24 cellular contexts compared by ENCODE assay signal in the genomic region with DNA sequence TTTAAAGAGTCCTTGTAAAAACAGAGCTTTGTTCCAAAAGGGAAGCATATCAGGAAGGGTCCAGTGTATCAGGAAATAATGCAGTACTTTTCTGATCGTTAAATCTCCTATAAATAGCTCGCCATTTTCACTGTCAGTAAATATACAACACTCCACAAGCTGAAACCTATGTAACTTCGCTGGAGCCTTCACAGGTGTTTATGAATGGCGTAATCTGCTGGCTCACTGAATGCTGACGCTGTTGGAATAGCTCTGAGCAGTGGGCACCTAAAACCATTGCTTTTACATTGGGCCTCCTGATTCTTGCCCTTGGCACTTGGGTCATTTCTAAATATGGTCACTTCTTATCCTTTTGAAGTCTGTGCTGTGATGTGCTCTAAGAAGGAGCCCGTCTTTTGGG. TPM values are rescaled to one million over a fixed set of nuclear protein-coding genes. Genes with fewer than 3 reads are reported as not detected.
DNase-seq lines count a peak whose midpoint lies in the region; ATAC-seq, FAIRE-seq and TF ChIP-seq lines count a peak whose summit lies in the region.
"Had no signal": no experiment of that assay in that cellular context is flagged by ENCODE, and none has a peak within 500 bp of the region (broad histone marks: within the 10 kb centered on the region; RNA-seq: fewer than 3 reads in every experiment).

No MANE protein-coding gene starts in this region.

- no peak overlapping the region for H3K4ac ChIP-seq in mesenchymal stem cell (ENCODE audit: low read depth in 1 of 2, low read length in 2 of 2)

- H2AK5ac ChIP-seq in mesenchymal stem cell (ENCODE audit: low read length, severe bottlenecking): no peak overlapping the region

- intact Hi-C loops in upper lobe of right lung (cut with DNase I): no loop called here

- H4K91ac ChIP-seq in mesenchymal stem cell (ENCODE audit: low read length): peak overlapping the region; percentile 25

- H2AFZ ChIP-seq in astrocyte (ENCODE audit: low read depth, low read length): no peak overlapping the region
- no peak overlapping the region for H2AFZ ChIP-seq in mesenchymal stem cell (ENCODE audit: low read depth, low read length)

- no peak for FAIRE-seq in astrocyte (lab: Jason Lieb, UNC)
- FAIRE-seq: GM18507, K562 had no signal

- H3K79me1 ChIP-seq in mesenchymal stem cell (replicated peaks; ENCODE audit: low read length, poor library complexity, severe bottlenecking): peaks cover 32% of the 10 kb centered on the region

- TF ChIP-seq CTCF in astrocyte (IDR thresholded peaks at IDR 0.05; ENCODE audit: insufficient read depth, low read depth, low read length): no peak
- no peak for TF ChIP-seq CTCF in upper lobe of right lung (IDR thresholded peaks at IDR 0.05)

- H3K9me3 Mint-ChIP-seq in astrocyte (ENCODE audit: unreplicated experiment): no peaks in the 10 kb centered on the region
- no peaks in the 10 kb centered on the region for H3K9me3 Mint-ChIP-seq in activated naive CD4-positive, alpha-beta T cell treated with anti-CD3 and anti-CD28 coated beads, Interleukin-2, amount 50 U/mL, for 72 hours

- no peak overlapping the region for H3K27ac Mint-ChIP-seq in astrocyte (ENCODE audit: unreplicated experiment)
- H3K27ac Mint-ChIP-seq in activated naive CD4-positive, alpha-beta T cell treated with anti-CD3 and anti-CD28 coated beads, Interleukin-2, amount 50 U/mL, for 72 hours: no peak overlapping the region
- H3K27ac Mint-ChIP-seq: CD4-positive, alpha-beta memory T cell had no signal

- H3K4me2 ChIP-seq in astrocyte (ENCODE audit: low read length) (peak overlapping the region; percentile 92), mesenchymal stem cell (ENCODE audit: low read length, poor library complexity, severe bottlenecking) (no peak overlapping the region)
- H3K4me2 ChIP-seq: BLaER1 treated with 17β-estradiol and CSF1 and Interleukin-3, amounts not matched to agents 10 nM and 100 nM had no signal

- H3K4me1 ChIP-seq in astrocyte (ENCODE audit: insufficient read depth, low read length): peaks cover 26% of the 10 kb centered on the region
- H3K4me1 ChIP-seq in mesenchymal stem cell (ENCODE audit: control insufficient read depth, insufficient read depth, low read depth, low read length): peaks cover 16% of the 10 kb centered on the region
- H3K4me1 ChIP-seq in upper lobe of right lung: peaks cover 19% of the 10 kb centered on the region

- peak overlapping the region in 1 of 2 experiments; percentile 44 for H3K18ac ChIP-seq in mesenchymal stem cell (ENCODE audit: low read depth in 1 of 2, low read length in 2 of 2)

- H3K27me3 ChIP-seq in astrocyte (ENCODE audit: insufficient read depth, low read length): no peaks in the 10 kb centered on the region
- H3K27me3 ChIP-seq in mesenchymal stem cell (ENCODE audit: control insufficient read depth in 1 of 2, insufficient read depth in 1 of 2, low read length in 2 of 2): no peaks in the 10 kb centered on the region
- peaks cover 30% of the 10 kb centered on the region for H3K27me3 ChIP-seq in upper lobe of right lung

- no peak overlapping the region for H3K4me3 Mint-ChIP-seq in astrocyte (ENCODE audit: unreplicated experiment)
- H3K4me3 Mint-ChIP-seq: CD4-positive, alpha-beta memory T cell had no signal

- 93% methylated on average over 6 of the region's 6 CpGs for WGBS in mesenchymal stem cell

- no peak overlapping the region for H2BK12ac ChIP-seq in mesenchymal stem cell (ENCODE audit: low read length in 2 of 2)

- H3K23ac ChIP-seq in mesenchymal stem cell (ENCODE audit: low read length in 2 of 2): peak overlapping the region; percentile 14 to 49

- no peaks in the 10 kb centered on the region for H3K9me3 ChIP-seq in astrocyte (ENCODE audit: insufficient read depth, low read depth, low read length)
- H3K9me3 ChIP-seq in mesenchymal stem cell (ENCODE audit: control insufficient read depth, low read length): no peaks in the 10 kb centered on the region
- H3K9me3 ChIP-seq in upper lobe of right lung: no peaks in the 10 kb centered on the region
- H3K9me3 ChIP-seq: BLaER1 treated with 17β-estradiol and CSF1 and Interleukin-3, amounts not matched to agents 10 nM and 100 nM had no signal

- no peak overlapping the region for H2BK15ac ChIP-seq in mesenchymal stem cell (ENCODE audit: low read depth, poor library complexity, severe bottlenecking)

- DNase-seq in DMS153 (lab: John Stamatoyannopoulos, UW) (peak; percentile 21), DMS153 treated with DMSO at 0.1 percent for 48 hours (lab: John Stamatoyannopoulos, UW; ENCODE audit: unreplicated experiment) (no peak), astrocyte (ENCODE audit: low read depth) (no peak), mesenchymal stem cell (no peak), upper lobe of right lung (no peak), NAMALWA (ENCODE audit: low spot score) (no peak)
- no peak for DNase-seq in activated naive CD4-positive, alpha-beta T cell treated with anti-CD3 and anti-CD28 coated beads, Interleukin-2, amount 50 U/mL, for 72 hours (ENCODE audit: low spot score in 2 of 2)
- DNase-seq: ACHN; CD4-positive, alpha-beta memory T cell; GDM1; GOT3; HCEC 1CT; MM.1S; NCI-H1105; NCI-H146; NCI-H2081; NCI-H2171 treated with DMSO at 0.1 percent for 48 hours; NCI-H524 treated with DMSO at 0.1 percent for 48 hours; PC-3 had no signal

- H3K9ac ChIP-seq in astrocyte (ENCODE audit: low read length) (no peak overlapping the region), mesenchymal stem cell (ENCODE audit: low read length) (no peak overlapping the region)
- H3K9ac ChIP-seq: BLaER1 treated with 17β-estradiol and CSF1 and Interleukin-3, amounts not matched to agents 10 nM and 100 nM had no signal

- ATAC-seq in upper lobe of right lung (peak; percentile 20), HG03521 (IDR thresholded peaks at IDR 0.05; ENCODE audit: unreplicated experiment) (no peak)
- ATAC-seq in activated naive CD4-positive, alpha-beta T cell treated with anti-CD3 and anti-CD28 coated beads, Interleukin-2, amount 50 U/mL, for 72 hours: no peak
- ATAC-seq: K562, PC-3 had no signal

- H3K36me3 ChIP-seq in astrocyte (ENCODE audit: insufficient read depth, low read length): peaks cover 6% of the 10 kb centered on the region
- H3K36me3 ChIP-seq in mesenchymal stem cell (ENCODE audit: control insufficient read depth in 1 of 2, insufficient read depth in 2 of 2, low read depth in 1 of 2, low read length in 2 of 2): peaks cover 0 to 9% of the 10 kb centered on the region in 2 experiments
- no peaks in the 10 kb centered on the region for H3K36me3 ChIP-seq in upper lobe of right lung
- H3K36me3 ChIP-seq: BLaER1 treated with 17β-estradiol and CSF1 and Interleukin-3, amounts not matched to agents 10 nM and 100 nM had no signal

- H2BK120ac ChIP-seq in mesenchymal stem cell (ENCODE audit: low read depth, low read length): no peak overlapping the region

- H3K4me3 ChIP-seq in astrocyte (ENCODE audit: insufficient read depth, low read depth, low read length) (no peak overlapping the region), mesenchymal stem cell (ENCODE audit: insufficient read depth in 1 of 2, low read depth in 1 of 2, low read length in 2 of 2) (no peak overlapping the region), upper lobe of right lung (no peak overlapping the region)
- H3K4me3 ChIP-seq: BLaER1 treated with 17β-estradiol and CSF1 and Interleukin-3, amounts not matched to agents 10 nM and 100 nM; K562 had no signal

- no peak overlapping the region for H3K27ac ChIP-seq in astrocyte (ENCODE audit: low read depth, low read length)
- H3K27ac ChIP-seq in mesenchymal stem cell (ENCODE audit: low read length, poor library complexity, severe bottlenecking): no peak overlapping the region
- peak overlapping the region; percentile 31 for H3K27ac ChIP-seq in upper lobe of right lung
- H3K27ac ChIP-seq: 22Rv1; BLaER1 treated with 17β-estradiol and CSF1 and Interleukin-3, amounts not matched to agents 10 nM and 100 nM had no signal

- no peak overlapping the region for H2BK5ac ChIP-seq in mesenchymal stem cell (ENCODE audit: low read depth, low read length, poor library complexity, severe bottlenecking)

- no peak overlapping the region for H4K8ac ChIP-seq in mesenchymal stem cell (ENCODE audit: low read length)

- H3K14ac ChIP-seq in mesenchymal stem cell (ENCODE audit: low read length in 2 of 2): no peak overlapping the region

- peaks cover 5% of the 10 kb centered on the region for H3K4me1 Mint-ChIP-seq in astrocyte (ENCODE audit: low read depth, unreplicated experiment)

- peaks cover 2% of the 10 kb centered on the region for H3K27me3 Mint-ChIP-seq in astrocyte (ENCODE audit: low read depth, unreplicated experiment)

- peaks cover 56% of the 10 kb centered on the region for H4K20me1 ChIP-seq in astrocyte (ENCODE audit: insufficient read depth, low read length)
- H4K20me1 ChIP-seq: BLaER1 treated with 17β-estradiol and CSF1 and Interleukin-3, amounts not matched to agents 10 nM and 100 nM had no signal

- H3K36me3 Mint-ChIP-seq in astrocyte (ENCODE audit: low read depth, unreplicated experiment): peaks cover 1% of the 10 kb centered on the region
- peaks cover 7% of the 10 kb centered on the region in 2 donors for H3K36me3 Mint-ChIP-seq in activated naive CD4-positive, alpha-beta T cell treated with anti-CD3 and anti-CD28 coated beads, Interleukin-2, amount 50 U/mL, for 72 hours

- H3K79me2 ChIP-seq in astrocyte (ENCODE audit: insufficient read depth, low read length): peaks cover 96% of the 10 kb centered on the region

RNA-seq across cellular contexts. Expression of a gene that starts 4.3 kb away (rescaled TPM):
- total RNA-seq in astrocyte (3.1 and 4.6 TPM in 2 replicates), upper lobe of right lung (12.9 TPM)
- 3.0 TPM for polyA plus RNA-seq in mesenchymal stem cell (2013, experiment 1 of 2)
- polyA plus RNA-seq in mesenchymal stem cell (2013, experiment 2 of 2): 3.1 TPM
- total RNA-seq in activated naive CD4-positive, alpha-beta T cell treated with anti-CD3 and anti-CD28 coated beads, Interleukin-2, amount 50 U/mL, for 72 hours: under 1 TPM in 1 of 2 donors, not detected in 1; 0.02 TPM
- total RNA-seq: K562 had no signal
- polyA plus RNA-seq: CD4-positive, alpha-beta memory T cell; K562 had no signal
